30 cellular contexts compared by ENCODE assay signal in the genomic region with DNA sequence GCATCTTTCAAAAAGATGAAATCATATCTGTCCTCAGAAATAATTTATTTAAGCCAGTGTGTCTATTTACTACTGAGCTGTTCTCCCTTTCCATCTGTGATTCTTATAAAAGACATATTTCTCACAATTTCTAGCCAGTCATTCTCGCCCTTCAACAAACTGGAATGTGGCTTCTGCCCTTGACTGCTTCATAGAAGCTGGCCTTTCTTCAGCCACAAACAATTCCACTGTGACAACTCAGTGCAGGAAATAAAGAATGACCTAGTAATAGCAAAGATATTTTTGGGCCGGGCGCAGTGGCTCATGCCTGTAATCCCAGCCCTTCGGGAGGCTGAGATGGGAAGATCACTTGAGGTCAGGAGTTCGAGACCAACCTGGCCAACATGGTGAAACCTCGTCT.
DNase-seq lines count a peak whose midpoint lies in the region; ATAC-seq and TF ChIP-seq lines count a peak whose summit lies in the region.
"Had no signal": no experiment of that assay in that cellular context is flagged by ENCODE, and none has a peak within 500 bp of the region (broad histone marks: within the 10 kb centered on the region; RNA-seq: fewer than 3 reads in every experiment).

No MANE protein-coding gene starts in this region.

- no peak overlapping the region for H3K4me2 ChIP-seq in Karpas-422 (ENCODE audit: low read depth, low read length, poor library complexity, severe bottlenecking)

- DNase-seq in ELR (ENCODE audit: low read depth) (peak; percentile 35), Karpas-422 (peak; percentile 32), choroid plexus epithelial cell (ENCODE audit: low read depth) (peak; percentile 74), non-pigmented ciliary epithelial cell (ENCODE audit: low read depth) (peak; percentile 24), COLO668 (lab: John Stamatoyannopoulos, UW; ENCODE audit: unreplicated experiment) (no peak), H7 (no peak)
- no peak for DNase-seq in CD8-positive, alpha-beta memory T cell
- DNase-seq: activated CD4-positive, alpha-beta T cell treated with anti-CD3 and anti-CD28 coated beads for 48 hours; activated gamma-delta T cell; activated T-cell treated with anti-CD3 and anti-CD28 coated beads, Interleukin-2, amount 50 U/mL, for 24 hours; colonic mucosa; effector CD8-positive, alpha-beta T cell; foreskin melanocyte; hypothalamus; immature natural killer cell; NCI-H1048; NCI-H1694; NCI-H510A; nucleus accumbens; OCI-M1; stimulated activated naive CD4-positive, alpha-beta T cell treated with Interleukin-2 at 50 U/mL for 16 hours; uterus; WERI-Rb-1 had no signal

- H3K27ac ChIP-seq in Karpas-422 (ENCODE audit: low read length), result no peak overlapping the region
- no peak overlapping the region for H3K27ac ChIP-seq in CD8-positive, alpha-beta memory T cell (ENCODE audit: low read depth, low read length)
- H3K27ac ChIP-seq: colonic mucosa, epithelial cell of prostate, thoracic aorta, uterus, WERI-Rb-1 had no signal

- H2AFZ ChIP-seq in Karpas-422 (ENCODE audit: low read length), result no peak overlapping the region

- no peaks in the 10 kb centered on the region for H4K20me1 ChIP-seq in Karpas-422 (ENCODE audit: insufficient read depth, low read depth, low read length)

- H3K4me3 Mint-ChIP-seq in CD8-positive, alpha-beta memory T cell, result no peak overlapping the region
- H3K4me3 Mint-ChIP-seq: activated T-cell treated with anti-CD3 and anti-CD28 coated beads, Interleukin-2, amount 50 U/mL, for 24 hours; brain; immature natural killer cell; memory B cell had no signal

- CTCF ChIA-PET in CD8-positive, alpha-beta memory T cell (lab: Charles Lee), result no interaction called here

- H3K27ac Mint-ChIP-seq in CD8-positive, alpha-beta memory T cell, result no peak overlapping the region
- H3K27ac Mint-ChIP-seq: activated T-cell treated with anti-CD3 and anti-CD28 coated beads, Interleukin-2, amount 50 U/mL, for 24 hours; brain; immature natural killer cell; memory B cell had no signal

- POLR2A ChIA-PET in CD8-positive, alpha-beta memory T cell (lab: Charles Lee), result no interaction called here

- H3K36me3 ChIP-seq in Karpas-422 (ENCODE audit: insufficient read depth, low read length), result no peaks in the 10 kb centered on the region
- H3K36me3 ChIP-seq in H7 (replicated peaks; ENCODE audit: control insufficient read depth, insufficient read depth, low read length), result no peaks in the 10 kb centered on the region
- H3K36me3 ChIP-seq in CD8-positive, alpha-beta memory T cell (ENCODE audit: insufficient read depth, low read length), result no peaks in the 10 kb centered on the region
- H3K36me3 ChIP-seq: colonic mucosa, thoracic aorta, uterus, WERI-Rb-1 had no signal

- TF ChIP-seq CTCF in choroid plexus epithelial cell (conservative IDR thresholded peaks at IDR 0.05; ENCODE audit: low read depth, low read length), result no peak

- no peaks in the 10 kb centered on the region for H3K27me3 Mint-ChIP-seq in CD8-positive, alpha-beta memory T cell
- H3K27me3 Mint-ChIP-seq: activated T-cell treated with anti-CD3 and anti-CD28 coated beads, Interleukin-2, amount 50 U/mL, for 24 hours; memory B cell had no signal

- no peaks in the 10 kb centered on the region for H3K4me1 ChIP-seq in Karpas-422 (ENCODE audit: low read length)
- H3K4me1 ChIP-seq in CD8-positive, alpha-beta memory T cell (ENCODE audit: insufficient read depth, low read length), result no peaks in the 10 kb centered on the region
- H3K4me1 ChIP-seq: colonic mucosa, uterus had no signal

- peaks cover 0 to 15% (median 9%) of the 10 kb centered on the region in 5 donors for H3K9me3 Mint-ChIP-seq in CD8-positive, alpha-beta memory T cell
- H3K9me3 Mint-ChIP-seq: activated T-cell treated with anti-CD3 and anti-CD28 coated beads, Interleukin-2, amount 50 U/mL, for 24 hours; brain had no signal

- no peaks in the 10 kb centered on the region for H3K36me3 Mint-ChIP-seq in CD8-positive, alpha-beta memory T cell
- H3K36me3 Mint-ChIP-seq: brain, memory B cell had no signal

- H3K9me2 ChIP-seq in Karpas-422 (replicated peaks; ENCODE audit: insufficient read depth, low read length), result no peaks in the 10 kb centered on the region

- no peak for ATAC-seq in HG03439 (IDR thresholded peaks at IDR 0.05; ENCODE audit: unreplicated experiment)
- ATAC-seq: HCT116, left lobe of liver had no signal

- peaks cover 3% of the 10 kb centered on the region; the same call in 1 of the 2 replicates for H3K9me3 ChIP-seq in Karpas-422 (ENCODE audit: low read length)
- H3K9me3 ChIP-seq in CD8-positive, alpha-beta memory T cell (ENCODE audit: low read length), result no peaks in the 10 kb centered on the region
- H3K9me3 ChIP-seq: colonic mucosa, thoracic aorta, uterus had no signal

- no peaks in the 10 kb centered on the region for H3K4me1 Mint-ChIP-seq in CD8-positive, alpha-beta memory T cell
- H3K4me1 Mint-ChIP-seq: brain, immature natural killer cell, memory B cell had no signal

- no peak overlapping the region for H3K9ac ChIP-seq in Karpas-422 (ENCODE audit: low read length)

- H3K79me2 ChIP-seq in Karpas-422 (ENCODE audit: low read length), result no peaks in the 10 kb centered on the region

- H3K4me3 ChIP-seq in Karpas-422 (ENCODE audit: low read length) (no peak overlapping the region), choroid plexus epithelial cell (ENCODE audit: low read depth, low read length) (no peak overlapping the region), H7 (ENCODE audit: insufficient read depth, low read depth, low read length) (no peak overlapping the region)
- no peak overlapping the region for H3K4me3 ChIP-seq in CD8-positive, alpha-beta memory T cell (ENCODE audit: low read length)
- H3K4me3 ChIP-seq: colonic mucosa, thoracic aorta, uterus had no signal

- H3K27me3 ChIP-seq in Karpas-422 (ENCODE audit: low read length) (no peaks in the 10 kb centered on the region), H7 (ENCODE audit: control insufficient read depth, insufficient read depth, low read length) (no peaks in the 10 kb centered on the region)
- H3K27me3 ChIP-seq in CD8-positive, alpha-beta memory T cell (ENCODE audit: insufficient read depth, low read length, poor library complexity, severe bottlenecking), result no peaks in the 10 kb centered on the region
- H3K27me3 ChIP-seq: colonic mucosa, uterus had no signal

Comparison
In these comparisons a context has a peak if more than half of its experiments do, and no peak if none do; other contexts are left out.
1. DNase-seq: peak in ELR (single experiment), Karpas-422 (single experiment), choroid plexus epithelial cell (single experiment) and non-pigmented ciliary epithelial cell (single experiment); none in COLO668 (single experiment), H7 (single experiment) and CD8-positive, alpha-beta memory T cell (0 of 5).